15 cellular contexts compared by ENCODE assay signal in genomic region chr5:135600141-135600570, GRCh38. TPM values are rescaled to one million over a fixed set of nuclear protein-coding genes. Genes with fewer than 3 reads are reported as not detected.
DNase-seq lines count a peak whose midpoint lies in the region; ATAC-seq and TF ChIP-seq lines count a peak whose summit lies in the region.
"Had no signal": no experiment of that assay in that cellular context is flagged by ENCODE, and none has a peak within 500 bp of the region (broad histone marks: within the 10 kb centered on the region; RNA-seq: fewer than 3 reads in every experiment).

No MANE protein-coding gene starts in this region.

- H3K4me3 ChIP-seq in BLaER1 treated with 17β-estradiol and CSF1 and Interleukin-3, amounts not matched to agents 10 nM and 100 nM: no peak overlapping the region
- H3K4me3 ChIP-seq in coronary artery: no peak overlapping the region
- H3K4me3 ChIP-seq in vagina: no peak overlapping the region
- H3K4me3 ChIP-seq: GM23338 had no signal

- H3K36me3 ChIP-seq in BLaER1 treated with 17β-estradiol and CSF1 and Interleukin-3, amounts not matched to agents 10 nM and 100 nM: no peaks in the 10 kb centered on the region
- no peaks in the 10 kb centered on the region for H3K36me3 ChIP-seq in vagina

- peak; percentile 35 for DNase-seq in coronary artery (ENCODE audit: low spot score)
- DNase-seq in mesothelial cell of epicardium (ENCODE audit: low spot score in 2 of 2, unreplicated experiment in 2 of 2): peak in 1 of 2 experiments; percentile 10
- peak; percentile 34 to 62 for DNase-seq in vagina (ENCODE audit: extremely low spot score in 2 of 2)
- DNase-seq in NCI-H1105 treated with DMSO at 0.1 percent for 48 hours (lab: John Stamatoyannopoulos, UW): no peak
- no peak for DNase-seq in DMS153 (lab: John Stamatoyannopoulos, UW)
- DNase-seq: CD8-positive, alpha-beta T cell; COR-L47; H7; IMR-90 had no signal

- H3K9me3 Mint-ChIP-seq in mesothelial cell of epicardium: peaks cover 5% of the 10 kb centered on the region
- H3K9me3 Mint-ChIP-seq: CD8-positive, alpha-beta T cell; GM23338 had no signal

- no peak for TF ChIP-seq POLR2A in vagina (IDR thresholded peaks at IDR 0.05)

- no peaks in the 10 kb centered on the region for H3K36me3 Mint-ChIP-seq in mesothelial cell of epicardium
- H3K36me3 Mint-ChIP-seq: CD14-positive monocyte; CD8-positive, alpha-beta T cell had no signal

- H4K20me1 ChIP-seq in BLaER1 treated with 17β-estradiol and CSF1 and Interleukin-3, amounts not matched to agents 10 nM and 100 nM: no peaks in the 10 kb centered on the region

- intact Hi-C loops in vagina (cut with DNase I): no loop called here

- H3K27ac Mint-ChIP-seq in mesothelial cell of epicardium: peak overlapping the region; percentile 78
- H3K27ac Mint-ChIP-seq: B cell; CD14-positive monocyte; CD8-positive, alpha-beta T cell; GM23338 had no signal

- peak overlapping the region in 1 of 11 experiments; percentile 21; a peak in 1 of 22 replicates for H3K27ac ChIP-seq in BLaER1 treated with 17β-estradiol and CSF1 and Interleukin-3, amounts not matched to agents 10 nM and 100 nM
- no peak overlapping the region for H3K27ac ChIP-seq in coronary artery
- no peak overlapping the region for H3K27ac ChIP-seq in vagina

- H3K27me3 Mint-ChIP-seq in mesothelial cell of epicardium (ENCODE audit: low read depth): no peaks in the 10 kb centered on the region

- no peaks in the 10 kb centered on the region for H3K9me3 ChIP-seq in BLaER1 treated with 17β-estradiol and CSF1 and Interleukin-3, amounts not matched to agents 10 nM and 100 nM (replicated peaks in 1 of 11)
- H3K9me3 ChIP-seq in vagina: no peaks in the 10 kb centered on the region

- H3K4me2 ChIP-seq in BLaER1 treated with 17β-estradiol and CSF1 and Interleukin-3, amounts not matched to agents 10 nM and 100 nM: peak overlapping the region in 9 of 11 experiments; percentile 21 to 74 (median 60); a peak in 18 of 22 replicates
- H3K4me2 ChIP-seq: GM23338 had no signal

- TF ChIP-seq CTCF in coronary artery (IDR thresholded peaks at IDR 0.05) (no peak), mesothelial cell of epicardium (IDR thresholded peaks at IDR 0.05; ENCODE audit: unreplicated experiment) (no peak), vagina (IDR thresholded peaks at IDR 0.05) (no peak)

- no peak overlapping the region for H3K9ac ChIP-seq in BLaER1 treated with 17β-estradiol and CSF1 and Interleukin-3, amounts not matched to agents 10 nM and 100 nM

- H3K4me1 Mint-ChIP-seq in mesothelial cell of epicardium: peaks cover 47% of the 10 kb centered on the region
- H3K4me1 Mint-ChIP-seq: B cell had no signal

- H3K4me3 Mint-ChIP-seq in mesothelial cell of epicardium: no peak overlapping the region
- H3K4me3 Mint-ChIP-seq: B cell; CD14-positive monocyte; CD8-positive, alpha-beta T cell; GM23338 had no signal

- no peaks in the 10 kb centered on the region for H3K27me3 ChIP-seq in BLaER1 treated with 17β-estradiol and CSF1 and Interleukin-3, amounts not matched to agents 10 nM and 100 nM
- H3K27me3 ChIP-seq in vagina: no peaks in the 10 kb centered on the region

- H3K4me1 ChIP-seq in BLaER1 treated with 17β-estradiol and CSF1 and Interleukin-3, amounts not matched to agents 10 nM and 100 nM: peaks cover 17 to 31% (median 23%) of the 10 kb centered on the region in 10 experiments
- no peaks in the 10 kb centered on the region for H3K4me1 ChIP-seq in vagina

- ATAC-seq in GM19328 (IDR thresholded peaks at IDR 0.05; ENCODE audit: unreplicated experiment): no peak
- ATAC-seq: CD8-positive, alpha-beta T cell; GM23338 had no signal

RNA-seq across cellular contexts. Expression of gene CXCL14, which starts 21.4 kb away (rescaled TPM):
- 51.6 to 61.3 TPM (median 56.5 TPM) in 3 replicates for total RNA-seq in mesothelial cell of epicardium
- 62.1 TPM for total RNA-seq in vagina
- total RNA-seq: B cell; CD8-positive, alpha-beta T cell; GM23338; HT-29; IMR-90 had no signal

Comparison
In these comparisons a context has a peak if more than half of its experiments do, and no peak if none do; other contexts are left out.
1. DNase-seq: peak in coronary artery (single experiment) and vagina (2 of 2); none in NCI-H1105 treated with DMSO at 0.1 percent for 48 hours (single experiment) and DMS153 (single experiment).